Comparison of ENCODE assay signal across 15 cellular contexts in the genomic region with DNA sequence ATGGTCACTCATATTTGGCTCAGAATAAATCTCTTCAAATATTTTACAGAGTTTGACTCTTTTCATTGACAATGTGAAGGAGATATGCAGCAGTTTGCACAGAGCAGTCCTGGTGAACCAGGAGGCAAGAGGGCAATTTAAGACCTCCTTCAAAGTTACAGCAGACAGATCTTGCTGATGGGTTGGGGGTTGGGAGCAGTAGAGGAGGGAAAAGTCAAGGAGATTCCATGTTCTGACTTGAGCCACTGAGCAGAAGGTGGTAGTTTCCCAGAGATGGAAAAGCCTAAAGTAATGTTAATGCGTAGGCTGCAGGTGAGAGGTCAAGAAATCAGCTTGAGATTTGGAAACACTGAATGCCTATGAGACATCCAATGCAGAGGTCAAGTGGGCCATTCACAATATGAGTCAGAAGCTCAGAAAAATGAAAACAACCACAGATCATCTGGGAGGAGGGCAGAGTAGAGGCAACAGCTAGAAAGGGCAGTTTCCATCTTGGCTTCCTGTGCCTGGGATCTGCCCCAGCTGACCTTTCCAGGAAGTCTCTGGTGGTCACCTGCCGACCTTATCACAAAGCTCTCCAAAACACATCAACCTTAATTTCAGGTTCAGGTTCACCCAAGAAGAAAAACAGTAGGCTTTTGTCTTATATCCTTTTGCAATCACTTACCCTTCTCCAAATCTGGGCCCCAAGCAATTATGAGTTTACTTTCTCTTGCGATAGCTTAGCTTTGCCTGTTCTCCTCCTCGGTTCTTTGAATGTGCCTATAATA.
DNase-seq lines count a peak whose midpoint lies in the region; ATAC-seq and TF ChIP-seq lines count a peak whose summit lies in the region.
"Had no signal": no experiment of that assay in that cellular context is flagged by ENCODE, and none has a peak within 500 bp of the region (broad histone marks: within the 10 kb centered on the region; RNA-seq: fewer than 3 reads in every experiment).

No MANE protein-coding gene starts in this region.

- H3K27me3 ChIP-seq in effector memory CD4-positive, alpha-beta T cell (replicated peaks; ENCODE audit: control insufficient read depth, insufficient read depth, low read length, poor library complexity, severe bottlenecking): no peaks in the 10 kb centered on the region

- peaks cover 37% of the 10 kb centered on the region for H3K9me3 Mint-ChIP-seq in HFFc6

- no peak overlapping the region for H3K4me3 Mint-ChIP-seq in HFFc6
- H3K4me3 Mint-ChIP-seq: activated CD4-positive, alpha-beta T cell treated with anti-CD3 and anti-CD28 coated beads, Interleukin-2, amount 10 ng/mL, durations not matched to agents 7 days and 5 days; activated naive CD8-positive, alpha-beta T cell; type B pancreatic cell had no signal

- no peak overlapping the region for H3K27ac ChIP-seq in effector memory CD4-positive, alpha-beta T cell (ENCODE audit: insufficient read depth, low read length, poor library complexity, severe bottlenecking)

- peaks cover 28% of the 10 kb centered on the region for H3K36me3 Mint-ChIP-seq in HFFc6 (ENCODE audit: low read depth)

- H3K4me1 Mint-ChIP-seq in HFFc6 (ENCODE audit: low read depth): peaks cover 42% of the 10 kb centered on the region

- H3K9me3 ChIP-seq in effector memory CD4-positive, alpha-beta T cell (ENCODE audit: control insufficient read depth, low read length): no peaks in the 10 kb centered on the region

- H3K36me3 ChIP-seq in effector memory CD4-positive, alpha-beta T cell (ENCODE audit: control insufficient read depth, insufficient read depth, low read length): no peaks in the 10 kb centered on the region

- TF ChIP-seq POLR2A in GM18505 (IDR thresholded peaks at IDR 0.05; ENCODE audit: borderline replicate concordance, extremely low read depth, insufficient read depth, insufficient read length): no peak

- H3K4me1 ChIP-seq in effector memory CD4-positive, alpha-beta T cell (ENCODE audit: control insufficient read depth, insufficient read depth, low read length, poor library complexity, severe bottlenecking): no peaks in the 10 kb centered on the region

- H3K4me3 ChIP-seq in foreskin fibroblast (ENCODE audit: low read depth in 1 of 2, low read length in 2 of 2): no peak overlapping the region
- no peak overlapping the region for H3K4me3 ChIP-seq in effector memory CD4-positive, alpha-beta T cell (ENCODE audit: insufficient read depth, low read depth, low read length, poor library complexity, severe bottlenecking)

- no peaks in the 10 kb centered on the region for H3K27me3 Mint-ChIP-seq in HFFc6 (ENCODE audit: insufficient read depth)

- ATAC-seq in GM18505 (IDR thresholded peaks at IDR 0.05; ENCODE audit: unreplicated experiment): no peak
- ATAC-seq: left lobe of liver had no signal

- DNase-seq in HFFc6 (peak; percentile 58), SW480 (ENCODE audit: low spot score) (peak; percentile 27), foreskin fibroblast (peak; percentile 90 to 92), smooth muscle cell of the brain vasculature (ENCODE audit: low read depth, low spot score) (peak; percentile 63), NCI-H748 (lab: John Stamatoyannopoulos, UW; ENCODE audit: unreplicated experiment) (no peak)
- no peak for DNase-seq in effector memory CD4-positive, alpha-beta T cell
- DNase-seq: activated CD4-positive, alpha-beta T cell treated with anti-CD3 and anti-CD28 coated beads, Interleukin-2, amount 10 ng/mL, durations not matched to agents 7 days and 5 days; DMS 273 treated with DMSO at 0.1 percent for 48 hours; erythroblast; NCI-H510A; SW 1271 had no signal

- peak overlapping the region; percentile 22; the same call in 1 of the 2 replicates for H3K27ac Mint-ChIP-seq in HFFc6
- H3K27ac Mint-ChIP-seq: activated CD4-positive, alpha-beta T cell treated with anti-CD3 and anti-CD28 coated beads, Interleukin-2, amount 10 ng/mL, durations not matched to agents 7 days and 5 days; activated naive CD8-positive, alpha-beta T cell; type B pancreatic cell had no signal

- no peak for TF ChIP-seq CTCF in HFFc6 (IDR thresholded peaks at IDR 0.05)
- TF ChIP-seq CTCF in foreskin fibroblast (IDR thresholded peaks at IDR 0.05; ENCODE audit: low read depth, low read length): no peak

Comparison
In these comparisons a context has a peak if more than half of its experiments do, and no peak if none do; other contexts are left out.
1. DNase-seq: peak in HFFc6 (single experiment), SW480 (single experiment), foreskin fibroblast (2 of 2) and smooth muscle cell of the brain vasculature (single experiment); none in NCI-H748 (single experiment) and effector memory CD4-positive, alpha-beta T cell (0 of 3).